ENCODE assay signal across 1 cellular context in genomic region chr20:1325173-1326030, GRCh38.
TF ChIP-seq lines count a peak whose summit lies in the region.

No MANE protein-coding gene starts in this region.

TF ChIP-seq in HepG2, 621 proteins besides CTCF, POLR2A, EP300 and RAD21 (continued from another document and continues in another):
- TF ChIP-seq ARID4A (CRISPR knock-in tag; IDR thresholded peaks at IDR 0.05; ENCODE audit: borderline replicate concordance) (peak; percentile 89; the same call in 1 of the 2 replicates), RORA (CRISPR knock-in tag; IDR thresholded peaks at IDR 0.05) (no peak), ONECUT2 (CRISPR knock-in tag; IDR thresholded peaks at IDR 0.05) (no peak; the same call in 1 of the 2 replicates), ZNF251 (CRISPR knock-in tag; IDR thresholded peaks at IDR 0.05) (no peak), NFE2L2 (IDR thresholded peaks at IDR 0.05; ENCODE audit: low read length) (no peak), ZNF589 (CRISPR knock-in tag; conservative IDR thresholded peaks at IDR 0.05) (peak; percentile 65; the same call in 1 of the 2 replicates), RBM22 (optimal IDR thresholded peaks at IDR 0.05; ENCODE audit: low read length) (peak; percentile 100), HNRNPLL (IDR thresholded peaks at IDR 0.05; ENCODE audit: low read depth, low read length, poor library complexity, severe bottlenecking) (peak; percentile 84), ATF5 (CRISPR knock-in tag; IDR thresholded peaks at IDR 0.05; ENCODE audit: low read depth) (peak; percentile 63; the same call in 1 of the 2 replicates), ZKSCAN1 (IDR thresholded peaks at IDR 0.05; ENCODE audit: low read length) (no peak), MEF2D (CRISPR knock-in tag; IDR thresholded peaks at IDR 0.05) (peak; percentile 85), ZNF850 (CRISPR knock-in tag; conservative IDR thresholded peaks at IDR 0.05) (no peak), ZNF713 (CRISPR knock-in tag; IDR thresholded peaks at IDR 0.05) (peak; percentile 74; the same call in 1 of the 2 replicates), ZNF430 (CRISPR knock-in tag; IDR thresholded peaks at IDR 0.05) (peak; percentile 86; the same call in 1 of the 2 replicates), ZNF335 (CRISPR knock-in tag; IDR thresholded peaks at IDR 0.05) (peak; percentile 85), ZBTB46 (CRISPR knock-in tag; IDR thresholded peaks at IDR 0.05; ENCODE audit: borderline replicate concordance) (no peak), KLF16 (CRISPR knock-in tag; IDR thresholded peaks at IDR 0.05) (peak in 1 of 2 experiments; percentile 94; a peak in 2 of 4 replicates), NFE2L1 (CRISPR knock-in tag; IDR thresholded peaks at IDR 0.05; ENCODE audit: borderline replicate concordance) (peak; percentile 81; the same call in 1 of the 2 replicates), ARID5B (CRISPR knock-in tag; IDR thresholded peaks at IDR 0.05) (peak; percentile 64), ZBTB44 (CRISPR knock-in tag; IDR thresholded peaks at IDR 0.05) (no peak; the same call in 1 of the 2 replicates), TFDP2 (CRISPR knock-in tag; IDR thresholded peaks at IDR 0.05) (peak; percentile 88), ZNF615 (CRISPR knock-in tag; IDR thresholded peaks at IDR 0.05; ENCODE audit: borderline replicate concordance) (0 out of 2 replicates have a peak, but pooled peaks have one; percentile 58), ZBTB1 (CRISPR knock-in tag; IDR thresholded peaks at IDR 0.05; ENCODE audit: borderline replicate concordance) (0 out of 2 replicates have a peak, but pooled peaks have one; percentile 43), ZMAT3 (CRISPR knock-in tag; conservative IDR thresholded peaks at IDR 0.05) (peak; percentile 86), SKI (IDR thresholded peaks at IDR 0.05; ENCODE audit: partially characterized antibody) (no peak), ZNF569 (CRISPR knock-in tag; IDR thresholded peaks at IDR 0.05; ENCODE audit: borderline replicate concordance) (no peak), ZNF737 (CRISPR knock-in tag; IDR thresholded peaks at IDR 0.05; ENCODE audit: borderline replicate concordance) (no peak), ZNF446 (CRISPR knock-in tag; IDR thresholded peaks at IDR 0.05) (peak; percentile 81; the same call in 1 of the 2 replicates), MXD1 (CRISPR knock-in tag; IDR thresholded peaks at IDR 0.05) (peak; percentile 93; the same call in 1 of the 2 replicates), ZC3H13 (CRISPR knock-in tag; IDR thresholded peaks at IDR 0.05) (peak; percentile 75; the same call in 1 of the 2 replicates), PRPF4 (IDR thresholded peaks at IDR 0.05; ENCODE audit: low read depth, low read length, poor library complexity, severe bottlenecking) (no peak), SALL2 (CRISPR knock-in tag; IDR thresholded peaks at IDR 0.05) (peak; percentile 89), ZNF776 (CRISPR knock-in tag; IDR thresholded peaks at IDR 0.05) (peak; percentile 33; the same call in 1 of the 2 replicates), ARID3A (IDR thresholded peaks at IDR 0.05; ENCODE audit: low read depth, low read length) (no peak), NKX3-1 (CRISPR knock-in tag; IDR thresholded peaks at IDR 0.05) (peak; percentile 85), ATF6 (CRISPR knock-in tag; conservative IDR thresholded peaks at IDR 0.05) (peak; percentile 84; the same call in 1 of the 2 replicates), ZNF772 (CRISPR knock-in tag; IDR thresholded peaks at IDR 0.05) (no peak), ZNF230 (CRISPR knock-in tag; IDR thresholded peaks at IDR 0.05) (peak; percentile 63), YEATS4 (CRISPR knock-in tag; IDR thresholded peaks at IDR 0.05; ENCODE audit: borderline replicate concordance) (peak; percentile 98), ZNF704 (CRISPR knock-in tag; IDR thresholded peaks at IDR 0.05; ENCODE audit: borderline replicate concordance) (peak; percentile 35), CCAR2 (optimal IDR thresholded peaks at IDR 0.05; ENCODE audit: low read depth, low read length) (no peak), ZMYM4 (CRISPR knock-in tag; IDR thresholded peaks at IDR 0.05) (peak; percentile 59), TARDBP (CRISPR knock-in tag; IDR thresholded peaks at IDR 0.05) (no peak), TEAD3 (CRISPR knock-in tag; optimal IDR thresholded peaks at IDR 0.05; ENCODE audit: borderline replicate concordance) (peak; percentile 31), KDM5A (IDR thresholded peaks at IDR 0.05; ENCODE audit: borderline replicate concordance, low read length) (peak; percentile 85), PHF21A (CRISPR knock-in tag; IDR thresholded peaks at IDR 0.05) (peak; percentile 79)
